ENCODE assay signal across 8 cellular contexts in the genomic region with DNA sequence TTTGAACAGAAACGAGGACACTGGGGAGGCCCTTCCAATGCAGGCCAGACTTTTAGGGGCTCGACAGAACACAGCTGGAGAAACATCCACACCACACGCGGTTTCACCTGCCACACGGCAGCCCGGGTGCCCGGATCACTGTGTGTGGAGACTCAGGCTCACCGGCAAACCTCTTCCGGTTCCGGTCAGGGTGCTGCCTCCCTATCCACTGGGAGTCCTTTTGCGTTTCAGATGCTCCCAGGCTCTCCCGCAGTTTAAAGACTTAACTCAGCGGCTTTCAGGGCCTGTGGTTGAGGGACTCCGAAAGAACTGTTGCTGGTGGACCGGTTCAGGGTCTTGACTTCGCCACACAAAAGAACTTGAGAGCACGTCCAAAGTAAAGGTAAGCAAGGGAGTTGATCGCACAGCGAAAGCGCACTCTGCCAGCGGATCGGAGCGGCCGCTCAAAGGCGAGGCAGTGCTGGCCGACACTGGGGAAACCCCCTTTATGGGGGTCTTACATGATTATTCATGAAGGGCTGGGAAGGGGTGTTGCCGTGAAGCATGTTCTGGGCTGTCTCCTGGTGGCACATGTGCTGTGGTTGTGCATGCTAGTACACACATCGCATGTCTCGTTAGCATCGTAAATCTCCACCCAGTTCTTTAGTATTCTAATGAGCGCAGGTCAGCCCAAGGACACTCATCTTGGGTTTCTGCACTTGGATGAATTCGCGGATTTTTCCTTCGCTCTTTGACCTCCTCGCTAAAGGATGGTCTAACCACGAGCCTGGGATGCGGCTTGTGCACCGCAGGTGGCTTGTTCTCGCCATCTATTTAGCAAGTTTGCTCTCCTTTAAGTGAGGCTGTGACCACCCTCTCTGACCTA.
DNase-seq lines count a peak whose midpoint lies in the region; ATAC-seq, FAIRE-seq and TF ChIP-seq lines count a peak whose summit lies in the region.

No MANE protein-coding gene starts in this region.

- H3K9me1 ChIP-seq in K562 (ENCODE audit: control insufficient read depth, insufficient read depth, low read length), result no peaks in the 10 kb centered on the region

- H3K27me3 ChIP-seq in K562 (ENCODE audit: control insufficient read depth in 2 of 2, insufficient read depth in 2 of 2, low read length in 2 of 2), result no peaks in the 10 kb centered on the region
- no peaks in the 10 kb centered on the region for H3K27me3 ChIP-seq in mucosa of rectum (ENCODE audit: control insufficient read depth in 2 of 2, insufficient read depth in 2 of 2, low read length in 2 of 2)
- no peaks in the 10 kb centered on the region for H3K27me3 ChIP-seq in thymus (ENCODE audit: control insufficient read depth, insufficient read depth)

- no peaks in the 10 kb centered on the region; the same call in 1 of the 2 replicates for H4K20me1 ChIP-seq in K562 (replicated peaks; ENCODE audit: control insufficient read depth, insufficient read depth, low read length)

- H2AFZ ChIP-seq in K562 (ENCODE audit: low read depth, low read length), result no peak overlapping the region

- H3K9me3 ChIP-seq in K562 (replicated peaks; ENCODE audit: control insufficient read depth, insufficient read depth, low read depth, low read length), result no peaks in the 10 kb centered on the region
- H3K9me3 ChIP-seq in mucosa of rectum (ENCODE audit: control insufficient read depth in 2 of 2, low read length in 2 of 2), result no peaks in the 10 kb centered on the region
- H3K9me3 ChIP-seq in thymus (ENCODE audit: control insufficient read depth), result no peaks in the 10 kb centered on the region

- intact Hi-C loops in K562 (cut with micrococcal nuclease), result no loop called here

- CTCF ChIA-PET in RWPE1 (lab: Yijun Ruan, JAX) (interaction anchor here (0.6 to 1.8 kb wide), 7 partner anchors 14 to 966 kb away, joined by 3 to 7 read pairs (median 3); no protein-coding TSS in a partner anchor), K562 (lab: Yijun Ruan, JAX; ENCODE audit: low intra/inter-chr PET ratio) (no interaction called here)

- TF ChIP-seq CTCF in RWPE1 (conservative IDR thresholded peaks at IDR 0.05; ENCODE audit: low read depth) (no peak), K562 (IDR thresholded peaks at IDR 0.05 in 2 of 3, conservative IDR thresholded peaks at IDR 0.05 in 1 of 3; ENCODE audit: insufficient read depth in 2 of 3, low read depth in 1 of 3, low read length in 3 of 3) (no peak)

- peak overlapping the region; percentile 18; the same call in 1 of the 2 replicates for H3K4me2 ChIP-seq in K562 (ENCODE audit: insufficient read depth, low read length)

- H3K36me3 ChIP-seq in K562 (ENCODE audit: control insufficient read depth, insufficient read depth, low read length) (no peaks in the 10 kb centered on the region), mucosa of rectum (ENCODE audit: control insufficient read depth in 2 of 2, insufficient read depth in 2 of 2, low read length in 2 of 2) (no peaks in the 10 kb centered on the region), thymus (ENCODE audit: control insufficient read depth, insufficient read depth) (no peaks in the 10 kb centered on the region)

- BruUV-seq in K562 (replicated peaks; lab: Mats Ljungman, UMichigan), result no TSS peak

- H3K27ac ChIP-seq in RWPE1 (no peak overlapping the region), K562 (ENCODE audit: extremely low read depth, low read depth, low read length) (no peak overlapping the region), mucosa of rectum (ENCODE audit: low read depth in 2 of 2, low read length in 2 of 2) (no peak overlapping the region), thymus (ENCODE audit: low read depth) (no peak overlapping the region)

- TF ChIP-seq POLR2A in GM18951 (IDR thresholded peaks at IDR 0.05; ENCODE audit: extremely low read depth, insufficient read depth, insufficient read length), result peak; percentile 30
- TF ChIP-seq POLR2A in K562 (conservative IDR thresholded peaks at IDR 0.05), result no peak

- TF ChIP-seq EP300 in K562 (IDR thresholded peaks at IDR 0.05; ENCODE audit: low read length), result no peak

- no peak overlapping the region for H3K9ac ChIP-seq in K562 (ENCODE audit: insufficient read depth in 1 of 2, low read depth in 2 of 2, low read length in 2 of 2)
- peak overlapping the region in 1 of 2 donors; percentile 34 for H3K9ac ChIP-seq in mucosa of rectum (ENCODE audit: low read depth in 1 of 2, low read length in 2 of 2)

- no peak overlapping the region for H3K4me3 ChIP-seq in K562
- peak overlapping the region; percentile 53 to 59 for H3K4me3 ChIP-seq in mucosa of rectum (ENCODE audit: low read length in 2 of 2)
- peak overlapping the region; percentile 6 for H3K4me3 ChIP-seq in thymus (ENCODE audit: low read length)

- DNase-seq in RWPE1 (ENCODE audit: low spot score) (peak; percentile 55), K562 (ENCODE audit: extremely low read depth in 1 of 4, low spot score in 3 of 4) (peak; percentile 6 to 18 (median 14)), superior temporal gyrus (ENCODE audit: extremely low spot score) (no peak), NCI-H748 treated with DMSO at 0.1 percent for 48 hours (lab: John Stamatoyannopoulos, UW) (no peak), NCI-H82 (lab: John Stamatoyannopoulos, UW) (no peak)

- no peak for TF ChIP-seq RAD21 in K562 (CRISPR knock-in tag; conservative IDR thresholded peaks at IDR 0.05 in 1 of 2, IDR thresholded peaks at IDR 0.05 in 1 of 2)

- ATAC-seq in K562, result peak; percentile 47; the same call in 1 of the 3 replicates

- FAIRE-seq in K562 (lab: Jason Lieb, UNC), result no peak

- POLR2A ChIA-PET in RWPE1 (lab: Yijun Ruan, JAX; ENCODE audit: low non-redundant PET), result no interaction called here
- POLR2A ChIA-PET in K562 (lab: Yijun Ruan, JAX), result no interaction called here

- WGBS in K562 (ENCODE audit: insufficient coverage, low coverage, missing lambda C conversion rate), result 14% methylated on average over 35 of the region's 39 CpGs
- whole genome bisulfite sequencing in thymus, result 67% methylated on average over 39 of the region's 39 CpGs

- H3K4me1 ChIP-seq in K562 (replicated peaks in 1 of 2; ENCODE audit: control insufficient read depth in 2 of 2, insufficient read depth in 2 of 2, low read length in 2 of 2) (no peaks in the 10 kb centered on the region; a peak in 1 of 5 replicates), mucosa of rectum (ENCODE audit: control insufficient read depth in 2 of 2, insufficient read depth in 2 of 2, low read length in 2 of 2) (no peaks in the 10 kb centered on the region), thymus (ENCODE audit: control insufficient read depth, insufficient read depth, low read length) (no peaks in the 10 kb centered on the region)

- in situ Hi-C loops in GM18951 (cut with MboI; ENCODE audit: low sequenced_read_pairs, unreplicated experiment), result no loop called here
- in situ Hi-C loops in K562 (cut with MboI), result no loop called here

- H3K79me2 ChIP-seq in K562 (ENCODE audit: control insufficient read depth, insufficient read depth, low read length), result no peaks in the 10 kb centered on the region

TF ChIP-seq in K562, 482 proteins besides CTCF, POLR2A, EP300 and RAD21 (continues in another document):
- TF ChIP-seq GABPA (tag; conservative IDR thresholded peaks at IDR 0.05; ENCODE audit: low read depth), result peak; percentile 55
- TF ChIP-seq, protein P1, sequence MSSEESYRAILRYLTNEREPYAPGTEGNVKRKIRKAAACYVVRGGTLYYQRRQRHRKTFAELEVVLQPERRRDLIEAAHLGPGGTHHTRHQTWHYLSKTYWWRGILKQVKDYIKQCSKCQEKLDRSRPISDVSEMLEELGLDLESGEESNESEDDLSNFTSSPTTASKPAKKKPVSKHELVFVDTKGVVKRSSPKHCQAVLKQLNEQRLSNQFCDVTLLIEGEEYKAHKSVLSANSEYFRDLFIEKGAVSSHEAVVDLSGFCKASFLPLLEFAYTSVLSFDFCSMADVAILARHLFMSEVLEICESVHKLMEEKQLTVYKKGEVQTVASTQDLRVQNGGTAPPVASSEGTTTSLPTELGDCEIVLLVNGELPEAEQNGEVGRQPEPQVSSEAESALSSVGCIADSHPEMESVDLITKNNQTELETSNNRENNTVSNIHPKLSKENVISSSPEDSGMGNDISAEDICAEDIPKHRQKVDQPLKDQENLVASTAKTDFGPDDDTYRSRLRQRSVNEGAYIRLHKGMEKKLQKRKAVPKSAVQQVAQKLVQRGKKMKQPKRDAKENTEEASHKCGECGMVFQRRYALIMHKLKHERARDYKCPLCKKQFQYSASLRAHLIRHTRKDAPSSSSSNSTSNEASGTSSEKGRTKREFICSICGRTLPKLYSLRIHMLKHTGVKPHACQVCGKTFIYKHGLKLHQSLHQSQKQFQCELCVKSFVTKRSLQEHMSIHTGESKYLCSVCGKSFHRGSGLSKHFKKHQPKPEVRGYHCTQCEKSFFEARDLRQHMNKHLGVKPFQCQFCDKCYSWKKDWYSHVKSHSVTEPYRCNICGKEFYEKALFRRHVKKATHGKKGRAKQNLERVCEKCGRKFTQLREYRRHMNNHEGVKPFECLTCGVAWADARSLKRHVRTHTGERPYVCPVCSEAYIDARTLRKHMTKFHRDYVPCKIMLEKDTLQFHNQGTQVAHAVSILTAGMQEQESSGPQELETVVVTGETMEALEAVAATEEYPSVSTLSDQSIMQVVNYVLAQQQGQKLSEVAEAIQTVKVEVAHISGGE (CRISPR knock-in tag; IDR thresholded peaks at IDR 0.05), result 0 out of 6 replicates have a peak, but pooled peaks of 1 of the 3 experiments have one; percentile 30
- no peak for TF ChIP-seq ZNF766 (CRISPR knock-in tag; conservative IDR thresholded peaks at IDR 0.05)
- TF ChIP-seq BDP1 (IDR thresholded peaks at IDR 0.05; ENCODE audit: insufficient read depth, insufficient read length), result no peak
- no peak for TF ChIP-seq TAF7 (tag; IDR thresholded peaks at IDR 0.05)
- no peak for TF ChIP-seq SRSF7 (optimal IDR thresholded peaks at IDR 0.05; ENCODE audit: low read depth, low read length)
- no peak for TF ChIP-seq KAT2B (IDR thresholded peaks at IDR 0.05; ENCODE audit: low read depth, low read length)
- no peak for TF ChIP-seq NR2F6 (CRISPR knock-in tag; IDR thresholded peaks at IDR 0.05)
- no peak for TF ChIP-seq KAT7 (CRISPR knock-in tag; IDR thresholded peaks at IDR 0.05; ENCODE audit: borderline replicate concordance)
- no peak for TF ChIP-seq NR1H2 (CRISPR knock-in tag; IDR thresholded peaks at IDR 0.05)
- no peak for TF ChIP-seq GATAD2B (IDR thresholded peaks at IDR 0.05; ENCODE audit: borderline replicate concordance)

Comparison
In these comparisons a context has a peak if more than half of its experiments do, and no peak if none do; other contexts are left out.
1. DNase-seq: peak in RWPE1 (single experiment) and K562 (4 of 4); none in superior temporal gyrus (single experiment), NCI-H748 treated with DMSO at 0.1 percent for 48 hours (single experiment) and NCI-H82 (single experiment).